In the genomic region with DNA sequence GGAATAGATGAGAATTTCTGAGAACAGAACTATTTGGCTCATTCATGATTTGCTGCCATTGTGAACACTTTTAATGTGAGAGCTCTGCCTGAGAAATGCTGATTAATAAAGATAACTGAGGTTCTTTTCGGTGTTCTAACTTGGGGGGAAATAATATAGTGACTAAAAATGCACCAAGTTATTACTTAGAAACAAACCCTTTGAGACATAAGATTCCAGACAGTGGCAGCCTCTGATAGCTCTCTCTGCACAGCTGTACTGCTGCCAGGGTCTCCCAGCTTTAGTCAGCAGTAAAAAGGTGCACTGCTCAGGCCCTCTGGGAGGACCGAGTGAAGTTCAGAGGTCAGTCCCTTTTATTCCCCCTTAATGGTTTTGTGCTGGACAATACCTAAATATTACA, we compare ENCODE assay signal across 14 cellular contexts. TPM values are rescaled to one million over a fixed set of nuclear protein-coding genes. Genes with fewer than 3 reads are reported as not detected.
DNase-seq lines count a peak whose midpoint lies in the region; ATAC-seq and TF ChIP-seq lines count a peak whose summit lies in the region.
"Had no signal": no experiment of that assay in that cellular context is flagged by ENCODE, and none has a peak within 500 bp of the region (broad histone marks: within the 10 kb centered on the region; RNA-seq: fewer than 3 reads in every experiment).

No MANE protein-coding gene starts in this region.

- no peaks in the 10 kb centered on the region for H3K9me3 ChIP-seq in OCI-LY3 (ENCODE audit: insufficient read depth, low read length)
- H3K9me3 ChIP-seq in esophagus muscularis mucosa, result no peaks in the 10 kb centered on the region
- H3K9me3 ChIP-seq: HAP-1 had no signal

- H3K27ac ChIP-seq in OCI-LY3 (ENCODE audit: low read length), result peak overlapping the region; percentile 97
- H3K27ac ChIP-seq in esophagus muscularis mucosa (replicated peaks in 1 of 4), result no peak overlapping the region

- WGBS in esophagus muscularis mucosa, result 93% methylated on average over 2 of the region's 2 CpGs

- TF ChIP-seq POLR2A in esophagus muscularis mucosa (IDR thresholded peaks at IDR 0.05; ENCODE audit: low read depth), result no peak

- no peaks in the 10 kb centered on the region for H3K9me3 Mint-ChIP-seq in type B pancreatic cell
- H3K9me3 Mint-ChIP-seq: CD8-positive, alpha-beta T cell had no signal

- intact Hi-C loops in esophagus muscularis mucosa (cut with DNase I), result loop anchor here (10.0 kb wide), 1 partner anchor 599 kb away; no protein-coding TSS in a partner anchor

- peaks cover 50% of the 10 kb centered on the region for H3K27me3 Mint-ChIP-seq in type B pancreatic cell

- peaks cover 42% of the 10 kb centered on the region for H3K4me1 Mint-ChIP-seq in type B pancreatic cell (ENCODE audit: unreplicated experiment)

- peaks cover 38% of the 10 kb centered on the region for H3K79me2 ChIP-seq in OCI-LY3 (ENCODE audit: low read length)

- no peak overlapping the region for H2AFZ ChIP-seq in OCI-LY3 (ENCODE audit: low read depth, low read length)

- H3K36me3 ChIP-seq in OCI-LY3 (replicated peaks; ENCODE audit: low read depth, low read length) (peaks cover 22% of the 10 kb centered on the region), esophagus muscularis mucosa (no peaks in the 10 kb centered on the region)
- H3K36me3 ChIP-seq: HAP-1 had no signal

- H3K9ac ChIP-seq in OCI-LY3 (ENCODE audit: low read length), result peak overlapping the region; percentile 91

- no peak for TF ChIP-seq EP300 in esophagus muscularis mucosa (IDR thresholded peaks at IDR 0.05)

- H3K36me3 Mint-ChIP-seq in type B pancreatic cell, result no peaks in the 10 kb centered on the region
- H3K36me3 Mint-ChIP-seq: brain; CD8-positive, alpha-beta T cell had no signal

- ATAC-seq in GM18861 (IDR thresholded peaks at IDR 0.05; ENCODE audit: unreplicated experiment), result no peak
- no peak for ATAC-seq in HG02852 (IDR thresholded peaks at IDR 0.05; ENCODE audit: unreplicated experiment)
- ATAC-seq: CD8-positive, alpha-beta T cell had no signal

- peak overlapping the region; percentile 89 for H3K27ac Mint-ChIP-seq in type B pancreatic cell
- H3K27ac Mint-ChIP-seq: CD8-positive, alpha-beta T cell had no signal

- H3K4me1 ChIP-seq in OCI-LY3 (ENCODE audit: low read length) (peaks cover 33% of the 10 kb centered on the region), esophagus muscularis mucosa (peaks cover 7 to 24% (median 16%) of the 10 kb centered on the region in 4 donors)

- H3K4me3 ChIP-seq in OCI-LY3 (ENCODE audit: low read length), result peak overlapping the region; percentile 90
- H3K4me3 ChIP-seq in esophagus muscularis mucosa, result no peak overlapping the region
- H3K4me3 ChIP-seq: HAP-1 had no signal

- TF ChIP-seq CTCF in OCI-LY3 (IDR thresholded peaks at IDR 0.05; ENCODE audit: low read depth, low read length) (no peak), esophagus muscularis mucosa (IDR thresholded peaks at IDR 0.05) (no peak), type B pancreatic cell (conservative IDR thresholded peaks at IDR 0.05) (no peak)

- peak overlapping the region; percentile 84 for H3K4me2 ChIP-seq in OCI-LY3 (ENCODE audit: low read length)

- H4K20me1 ChIP-seq in OCI-LY3 (ENCODE audit: insufficient read depth, low read length), result no peaks in the 10 kb centered on the region

- H3K4me3 Mint-ChIP-seq in type B pancreatic cell, result no peak overlapping the region
- H3K4me3 Mint-ChIP-seq: CD8-positive, alpha-beta T cell had no signal

- DNase-seq in stimulated activated CD4-positive, alpha-beta T cell treated with anti-CD3 and anti-CD28 coated beads, Interleukin-4, amount 100 ng/mL, for 24 hours, result peak; percentile 29
- DNase-seq in stimulated activated CD4-positive, alpha-beta T cell treated with anti-CD3 and anti-CD28 coated beads, Interleukin-15, amount 100 ng/mL, for 24 hours, result no peak
- DNase-seq in esophagus muscularis mucosa (ENCODE audit: extremely low spot score) (peak; percentile 29), type B pancreatic cell (ENCODE audit: extremely low spot score, unreplicated experiment) (no peak), NOMO-1 (lab: John Stamatoyannopoulos, UW; ENCODE audit: unreplicated experiment in 2 of 2) (no peak)
- DNase-seq: CD8-positive, alpha-beta T cell; effector CD8-positive, alpha-beta T cell; NCI-H1048; stimulated activated CD4-positive, alpha-beta T cell treated with anti-CD3 and anti-CD28 coated beads, Interleukin-4, amount 100 ng/mL, for 1 hour had no signal

- H3K27me3 ChIP-seq in OCI-LY3 (ENCODE audit: low read depth, low read length) (no peaks in the 10 kb centered on the region), esophagus muscularis mucosa (peaks cover 0 to 33% (median 3%) of the 10 kb centered on the region in 4 donors)

RNA-seq across cellular contexts. Expression of gene PRDM1, which starts 2.5 kb away (rescaled TPM):
- total RNA-seq in esophagus muscularis mucosa (1 to 10 TPM; 1.8 to 5.1 (median 2.3) TPM), type B pancreatic cell (ENCODE audit: low replicate concordance) (15.5 and 35.5 TPM in 2 replicates)

Comparison
In these comparisons a context has a peak if more than half of its experiments do, and no peak if none do; other contexts are left out.
1. DNase-seq: peak in stimulated activated CD4-positive, alpha-beta T cell treated with anti-CD3 and anti-CD28 coated beads, Interleukin-4, amount 100 ng/mL, for 24 hours (single experiment) and esophagus muscularis mucosa (single experiment); none in stimulated activated CD4-positive, alpha-beta T cell treated with anti-CD3 and anti-CD28 coated beads, Interleukin-15, amount 100 ng/mL, for 24 hours (single experiment), type B pancreatic cell (single experiment) and NOMO-1 (0 of 2).